8 cellular contexts compared by ENCODE assay signal in the genomic region with DNA sequence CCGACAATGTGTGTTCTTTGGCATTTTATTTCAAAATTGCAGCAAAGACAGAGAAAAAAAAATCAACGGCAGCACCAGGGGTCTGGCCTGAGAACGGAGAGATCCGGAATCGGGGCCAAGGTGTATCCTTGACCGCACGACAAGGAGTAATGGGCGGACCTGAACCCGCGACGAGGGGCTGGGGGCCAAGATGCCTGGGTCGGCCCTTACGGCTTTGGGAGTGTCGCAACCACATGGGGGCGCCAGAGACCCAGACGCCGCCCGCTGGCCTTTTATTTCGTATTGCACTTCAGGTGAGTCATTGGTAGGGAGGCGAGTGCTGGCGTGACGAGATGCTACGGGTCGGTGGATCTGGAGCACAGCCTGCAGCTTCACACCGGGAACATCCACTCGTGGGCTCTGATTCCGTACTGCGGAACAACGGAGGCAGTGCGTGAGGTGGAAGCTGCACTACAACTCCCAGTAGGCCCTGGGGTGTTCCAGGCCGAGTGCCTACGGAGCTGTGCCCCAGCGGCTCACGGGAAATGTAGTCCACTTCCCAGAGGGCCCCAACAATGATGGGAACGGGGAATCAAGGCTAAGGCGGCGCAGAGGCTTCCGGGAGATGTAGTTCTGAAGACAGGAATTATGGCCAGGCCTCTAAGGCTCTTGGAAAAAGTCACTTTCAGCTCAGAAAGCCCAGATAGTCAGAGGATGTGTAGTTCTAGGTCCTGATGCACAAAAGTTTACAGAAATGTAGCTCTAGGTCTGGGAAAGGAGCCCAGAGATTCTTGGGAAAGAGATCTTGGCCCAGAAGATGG. TPM values are rescaled to one million over a fixed set of nuclear protein-coding genes. Genes with fewer than 3 reads are reported as not detected.
DNase-seq lines count a peak whose midpoint lies in the region; ATAC-seq and TF ChIP-seq lines count a peak whose summit lies in the region.

No MANE protein-coding gene starts in this region.

- H3K4me3 Mint-ChIP-seq in activated T-cell treated with anti-CD3 and anti-CD28 coated beads, Interleukin-2, amount 50 U/mL, for 24 hours = peak overlapping the region; percentile 82

- H3K9me3 ChIP-seq in IMR-90 (ENCODE audit: control insufficient read depth, insufficient read depth, low read length) = no peaks in the 10 kb centered on the region
- no peaks in the 10 kb centered on the region for H3K9me3 ChIP-seq in PC-9 (ENCODE audit: insufficient read depth, low read depth)
- H3K9me3 ChIP-seq in esophagus (ENCODE audit: control insufficient read depth in 2 of 2, insufficient read depth in 1 of 2, low read depth in 1 of 2, low read length in 1 of 2) = no peaks in the 10 kb centered on the region
- no peaks in the 10 kb centered on the region for H3K9me3 ChIP-seq in mucosa of stomach (ENCODE audit: control insufficient read depth, low read length)

- TF ChIP-seq CTCF in IMR-90 (conservative IDR thresholded peaks at IDR 0.05; ENCODE audit: low read depth, low read length) = peak; percentile 94
- TF ChIP-seq CTCF in PC-9 (conservative IDR thresholded peaks at IDR 0.05) = peak; percentile 100

- peak overlapping the region; percentile 22 for H2BK5ac ChIP-seq in IMR-90 (ENCODE audit: low read depth, low read length, poor library complexity, severe bottlenecking)

- no peak overlapping the region for H2BK120ac ChIP-seq in IMR-90 (ENCODE audit: low read depth, low read length)

- no TSS peak for BruUV-seq in IMR-90 (replicated peaks; lab: Mats Ljungman, UMichigan)
- no TSS peak for BruUV-seq in PC-9 (replicated peaks; lab: Mats Ljungman, UMichigan)

- intact Hi-C loops in IMR-90 (cut with micrococcal nuclease) = loop anchor here (1.0 to 2.0 kb wide), 3 partner anchors 41 to 176 kb away; a partner anchor contains a TSS
- intact Hi-C loops in PC-9 (cut with micrococcal nuclease; ENCODE audit: unreplicated experiment) = loop anchor here (1.0 to 5.0 kb wide), 4 partner anchors 40 to 197 kb away; a partner anchor contains a TSS

- peak overlapping the region; percentile 17 for H4K5ac ChIP-seq in IMR-90 (ENCODE audit: low read depth, low read length)

- no peak overlapping the region for H2BK15ac ChIP-seq in IMR-90 (ENCODE audit: low read depth, low read length)

- peak overlapping the region; percentile 98 for H2AFZ ChIP-seq in IMR-90 (replicated peaks; ENCODE audit: low read length, poor library complexity)
- H2AFZ ChIP-seq in PC-9 = peak overlapping the region; percentile 64

- H3K36me3 Mint-ChIP-seq in activated T-cell treated with anti-CD3 and anti-CD28 coated beads, Interleukin-2, amount 50 U/mL, for 24 hours (ENCODE audit: low read depth) = peaks cover 16% of the 10 kb centered on the region

- POLR2A ChIA-PET in IMR-90 (lab: Charles Lee; ENCODE audit: unreplicated experiment) (no interaction called here), PC-9 (lab: Charles Lee; ENCODE audit: unreplicated experiment) (interaction anchor here (0.6 to 0.9 kb wide), 2 partner anchors 42 to 43 kb away, joined by 3 to 5 read pairs; no protein-coding TSS in a partner anchor)

- H3K4me1 Mint-ChIP-seq in activated T-cell treated with anti-CD3 and anti-CD28 coated beads, Interleukin-2, amount 50 U/mL, for 24 hours (ENCODE audit: low read depth) = peaks cover 13% of the 10 kb centered on the region

- peaks cover 10% of the 10 kb centered on the region for H3K4me1 ChIP-seq in IMR-90 (ENCODE audit: control insufficient read depth, insufficient read depth, low read length)
- 0 out of 2 replicates have a peak, but pooled peaks cover 3% of the 10 kb centered on the region for H3K4me1 ChIP-seq in PC-9 (replicated peaks; ENCODE audit: insufficient read depth)
- no peaks in the 10 kb centered on the region for H3K4me1 ChIP-seq in esophagus (ENCODE audit: control insufficient read depth in 2 of 2, insufficient read depth in 2 of 2, low read length in 1 of 2)
- peaks cover 6% of the 10 kb centered on the region for H3K4me1 ChIP-seq in mucosa of stomach (ENCODE audit: control insufficient read depth, insufficient read depth, low read length)

- H4K20me1 ChIP-seq in IMR-90 (ENCODE audit: insufficient read depth, low read length) (0 out of 2 replicates have a peak, but pooled peaks cover 2% of the 10 kb centered on the region), PC-9 (ENCODE audit: insufficient read depth) (no peaks in the 10 kb centered on the region)

- H3K9me1 ChIP-seq in IMR-90 (ENCODE audit: insufficient read depth, low read length) = no peaks in the 10 kb centered on the region

- H3K18ac ChIP-seq in IMR-90 (ENCODE audit: low read depth, low read length) = no peak overlapping the region

- WGBS in IMR-90 (ENCODE audit: extremely low coverage in 2 of 2, insufficient read length in 1 of 2), 2 experiments = 3% methylated on average over 17 of the region's 38 CpGs; no CpG with 5 or more reads in 1 of the 2 experiments
- WGBS in esophagus, 2 donors = 1% methylated on average over 38 of the region's 38 CpGs

- peak overlapping the region; percentile 87 for H3K14ac ChIP-seq in IMR-90 (replicated peaks; ENCODE audit: low read depth, low read length)

- H3K4me2 ChIP-seq in IMR-90 (ENCODE audit: low read depth, low read length) = peak overlapping the region; percentile 65
- peak overlapping the region; percentile 78 for H3K4me2 ChIP-seq in PC-9

- H3K79me1 ChIP-seq in IMR-90 (ENCODE audit: low read depth in 1 of 2, low read length in 2 of 2) = no peaks in the 10 kb centered on the region

- peak overlapping the region; percentile 5; the same call in 1 of the 2 replicates for H2AK5ac ChIP-seq in IMR-90 (ENCODE audit: low read depth, low read length)

- H3K27me3 ChIP-seq in IMR-90 (ENCODE audit: control insufficient read depth, insufficient read depth, low read length) (no peaks in the 10 kb centered on the region), PC-9 (ENCODE audit: insufficient read depth, low read depth) (no peaks in the 10 kb centered on the region), esophagus (ENCODE audit: control insufficient read depth in 1 of 2, insufficient read depth in 2 of 2, low read length in 2 of 2) (no peaks in the 10 kb centered on the region), mucosa of stomach (ENCODE audit: control insufficient read depth, insufficient read depth, low read length) (no peaks in the 10 kb centered on the region)

- H3K9me3 Mint-ChIP-seq in activated T-cell treated with anti-CD3 and anti-CD28 coated beads, Interleukin-2, amount 50 U/mL, for 24 hours = no peaks in the 10 kb centered on the region

- H3K9ac ChIP-seq in IMR-90 (ENCODE audit: low read depth, low read length) = peak overlapping the region; percentile 58
- peak overlapping the region; percentile 69 for H3K9ac ChIP-seq in mucosa of stomach (ENCODE audit: low read length)

- peak overlapping the region; percentile 52 for H3K27ac ChIP-seq in IMR-90 (ENCODE audit: insufficient read depth, low read length)
- peak overlapping the region; percentile 34 for H3K27ac ChIP-seq in PC-9
- H3K27ac ChIP-seq in esophagus (ENCODE audit: low read depth in 2 of 2, low read length in 1 of 2) = peak overlapping the region; percentile 86 to 94

- H2BK20ac ChIP-seq in IMR-90 (ENCODE audit: low read depth, low read length) = no peak overlapping the region

- CTCF ChIA-PET in IMR-90 (lab: Yijun Ruan, JAX) (interaction anchor here (0.6 to 2.3 kb wide), 13 partner anchors 9 to 198 kb away, joined by 3 to 14 read pairs (median 4); a partner anchor contains a TSS), PC-9 (lab: Charles Lee) (interaction anchor here (0.5 to 1.4 kb wide), 13 partner anchors 11 to 736 kb away, joined by 3 to 12 read pairs (median 6); a partner anchor contains a TSS)

- H4K91ac ChIP-seq in IMR-90 (ENCODE audit: insufficient read depth, low read depth, low read length) = peak overlapping the region; percentile 41; the same call in 1 of the 2 replicates

- TF ChIP-seq RAD21 in IMR-90 (IDR thresholded peaks at IDR 0.05; ENCODE audit: low read length) = peak; percentile 85

- H3K36me3 ChIP-seq in IMR-90 (ENCODE audit: control insufficient read depth, insufficient read depth, low read length) (no peaks in the 10 kb centered on the region), PC-9 (ENCODE audit: low read depth) (no peaks in the 10 kb centered on the region), esophagus (ENCODE audit: control insufficient read depth in 2 of 2, insufficient read depth in 2 of 2, low read length in 1 of 2) (peaks cover 0 to 10% of the 10 kb centered on the region in 2 donors), mucosa of stomach (ENCODE audit: control insufficient read depth, insufficient read depth, low read length) (no peaks in the 10 kb centered on the region)

- H3K27me3 Mint-ChIP-seq in activated T-cell treated with anti-CD3 and anti-CD28 coated beads, Interleukin-2, amount 50 U/mL, for 24 hours = no peaks in the 10 kb centered on the region

- 0 out of 2 replicates have a peak overlapping the region, but pooled peaks have one; percentile 31 for H3K56ac ChIP-seq in IMR-90 (ENCODE audit: extremely low read depth, insufficient read depth, low read length)

- peak overlapping the region; percentile 97 for H3K27ac Mint-ChIP-seq in activated T-cell treated with anti-CD3 and anti-CD28 coated beads, Interleukin-2, amount 50 U/mL, for 24 hours

- H4K8ac ChIP-seq in IMR-90 (ENCODE audit: low read depth in 2 of 2, low read length in 2 of 2) = peak overlapping the region; percentile 7 to 95

- H3K23ac ChIP-seq in IMR-90 (ENCODE audit: low read depth, low read length) = no peak overlapping the region

- ATAC-seq in GM21526 (IDR thresholded peaks at IDR 0.05; ENCODE audit: low FRiP score, unreplicated experiment) (peak; percentile 63), IMR-90 (ENCODE audit: low read depth) (peak; percentile 100)

- TF ChIP-seq POLR2A in IMR-90 (IDR thresholded peaks at IDR 0.05; ENCODE audit: low read depth, low read length) = no peak

- H3K9me2 ChIP-seq in PC-9 (ENCODE audit: insufficient read depth) = no peaks in the 10 kb centered on the region

- H2AK9ac ChIP-seq in IMR-90 (replicated peaks; ENCODE audit: low read depth, low read length, poor library complexity) = peak overlapping the region; percentile 89

- peak overlapping the region; percentile 43 for H3K4me3 ChIP-seq in IMR-90 (ENCODE audit: insufficient read depth, low read depth, low read length)
- peak overlapping the region; percentile 55 for H3K4me3 ChIP-seq in PC-9
- H3K4me3 ChIP-seq in esophagus (ENCODE audit: low read depth in 1 of 2, low read length in 2 of 2) = peak overlapping the region; percentile 38 to 40
- peak overlapping the region; percentile 22 for H3K4me3 ChIP-seq in mucosa of stomach (ENCODE audit: low read length)

- no peaks in the 10 kb centered on the region for H3K79me2 ChIP-seq in PC-9 (ENCODE audit: low read depth)

- peaks cover 8% of the 10 kb centered on the region; the same call in 1 of the 2 replicates for H3F3A ChIP-seq in PC-9 (ENCODE audit: insufficient read depth, low read depth)

- in situ Hi-C loops in Caki2 (cut with HindIII; ENCODE audit: low pct_unique_long_range_greater_than_20kb, low sequenced_read_pairs) (no loop called here), IMR-90 (cut with MboI; ENCODE audit: low sequenced_read_pairs) (no loop called here)

- dilution Hi-C loops in IMR-90 (cut with HindIII; ENCODE audit: low sequenced_read_pairs, unreplicated experiment) = no loop called here

- DNase-seq in Caki2 (ENCODE audit: low read depth) (peak; percentile 92), IMR-90 (peak; percentile 92), PC-9 (peak; percentile 87 to 88)
- DNase-seq in activated T-cell treated with anti-CD3 and anti-CD28 coated beads, Interleukin-2, amount 50 U/mL, for 24 hours = peak; percentile 89
- DNase-seq in stimulated activated CD8-positive, alpha-beta memory T cell treated with anti-CD3 and anti-CD28 coated beads, Interleukin-4, amount 100 ng/mL, for 4 hours (ENCODE audit: low read depth in 2 of 2, low spot score in 1 of 2) = peak; percentile 62 to 71

- H3K4ac ChIP-seq in IMR-90 (ENCODE audit: low read depth, low read length) = peak overlapping the region; percentile 57

RNA-seq across cellular contexts. Expression of a gene that starts 15.6 kb away (rescaled TPM):
- 73.5 and 83.0 TPM in 2 replicates for total RNA-seq in Caki2 (2014; rRNA removed; shearing (Covaris generic); ENCODE audit: low replicate concordance)
- 20.1 and 21.7 TPM in 2 replicates for total RNA-seq in IMR-90 (2012; rRNA removed)
- polyA plus RNA-seq in IMR-90 (2012; rRNA removed) = 42.2 and 45.3 TPM in 2 replicates
- polyA plus RNA-seq in IMR-90 (2012; cell fraction: cytosol; rRNA removed) = 28.9 and 55.2 TPM in 2 replicates
- polyA plus RNA-seq in IMR-90 (2012; cell fraction: nucleus; rRNA removed; ENCODE audit: low replicate concordance) = 35.9 and 75.7 TPM in 2 replicates
- 69.7 and 70.5 TPM in 2 replicates for total RNA-seq in PC-9 (2021)
- polyA plus RNA-seq in esophagus = 10 to 100 TPM; 21.9 to 31.4 TPM

RNA-seq across cellular contexts. Expression of a gene that starts 39.9 kb away (rescaled TPM):
- not detected in 2 replicates for total RNA-seq in Caki2 (2014; rRNA removed; shearing (Covaris generic); ENCODE audit: low replicate concordance)
- total RNA-seq in IMR-90 (2012; rRNA removed) (not detected in 2 replicates), PC-9 (2021) (0.41 and 0.78 TPM in 2 replicates)
- polyA plus RNA-seq in IMR-90 (2012; rRNA removed) (not detected in 2 replicates), esophagus (not detected)
- not detected in 2 replicates for polyA plus RNA-seq in IMR-90 (2012; cell fraction: cytosol; rRNA removed)
- polyA plus RNA-seq in IMR-90 (2012; cell fraction: nucleus; rRNA removed; ENCODE audit: low replicate concordance) = not detected in 2 replicates

RNA-seq across cellular contexts. Expression of a gene that starts 41.0 kb away (rescaled TPM):
- total RNA-seq in Caki2 (2014; rRNA removed; shearing (Covaris generic); ENCODE audit: low replicate concordance) = 33.6 and 56.7 TPM in 2 replicates
- 0.54 and 0.56 TPM in 2 replicates for total RNA-seq in IMR-90 (2012; rRNA removed)
- polyA plus RNA-seq in IMR-90 (2012; rRNA removed) = 4.5 and 5.6 TPM in 2 replicates
- 7.9 TPM in 2 replicates for polyA plus RNA-seq in IMR-90 (2012; cell fraction: cytosol; rRNA removed)
- 14.0 and 14.9 TPM in 2 replicates for polyA plus RNA-seq in IMR-90 (2012; cell fraction: nucleus; rRNA removed; ENCODE audit: low replicate concordance)
- total RNA-seq in PC-9 (2021) = 20.7 and 33.6 TPM in 2 replicates
- 1 to 10 TPM; 2.2 to 3.4 TPM for polyA plus RNA-seq in esophagus

RNA-seq across cellular contexts. Expression of a gene that starts 42.8 kb away (rescaled TPM):
- 2.9 and 3.1 TPM in 2 replicates for total RNA-seq in Caki2 (2014; rRNA removed; shearing (Covaris generic); ENCODE audit: low replicate concordance)
- total RNA-seq in IMR-90 (2012; rRNA removed) = under 0.01 and 0.18 TPM in 2 replicates
- 0.03 and 0.09 TPM in 2 replicates for polyA plus RNA-seq in IMR-90 (2012; rRNA removed)
- 0.01 and 0.12 TPM in 2 replicates for polyA plus RNA-seq in IMR-90 (2012; cell fraction: cytosol; rRNA removed)
- 0.02 and 0.04 TPM in 2 replicates for polyA plus RNA-seq in IMR-90 (2012; cell fraction: nucleus; rRNA removed; ENCODE audit: low replicate concordance)
- 7.9 and 9.6 TPM in 2 replicates for total RNA-seq in PC-9 (2021)
- polyA plus RNA-seq in esophagus = 1 to 10 TPM; 1.1 to 2.4 TPM

RNA-seq across cellular contexts. Expression of a gene that starts 48.5 kb away (rescaled TPM):
- 2.4 TPM in 1 of 2 replicates, not detected in the other for total RNA-seq in Caki2 (2014; rRNA removed; shearing (Covaris generic); ENCODE audit: low replicate concordance)
- not detected in 2 replicates for total RNA-seq in IMR-90 (2012; rRNA removed)
- polyA plus RNA-seq in IMR-90 (2012; rRNA removed) = not detected in 2 replicates
- not detected in 2 replicates for polyA plus RNA-seq in IMR-90 (2012; cell fraction: cytosol; rRNA removed)
- 0.05 and 0.07 TPM in 2 replicates for polyA plus RNA-seq in IMR-90 (2012; cell fraction: nucleus; rRNA removed; ENCODE audit: low replicate concordance)
- 2.2 and 3.0 TPM in 2 replicates for total RNA-seq in PC-9 (2021)
- under 1 TPM; 0.16 to 0.39 TPM for polyA plus RNA-seq in esophagus

Comparison
In these comparisons a context has a peak if more than half of its experiments do, and no peak if none do; other contexts are left out.
1. Peak in every context shown above with its lines: DNase-seq, ATAC-seq, H3K4me3 ChIP-seq and H3K27ac ChIP-seq.
2. H3K27ac ChIP-seq: peak in every context shown above with its lines; median percentile 90 in esophagus; 52 in IMR-90; 34 in PC-9.
3. RNA of a gene that starts 41.0 kb away (total RNA-seq): 33.6 to 56.7 TPM in Caki2 and 20.7 to 33.6 TPM in PC-9; 0.54 to 0.56 TPM in IMR-90; every median in the first group is over 10 times any median in the second.